ENCODE assay signal across 1 cellular context in the genomic region with DNA sequence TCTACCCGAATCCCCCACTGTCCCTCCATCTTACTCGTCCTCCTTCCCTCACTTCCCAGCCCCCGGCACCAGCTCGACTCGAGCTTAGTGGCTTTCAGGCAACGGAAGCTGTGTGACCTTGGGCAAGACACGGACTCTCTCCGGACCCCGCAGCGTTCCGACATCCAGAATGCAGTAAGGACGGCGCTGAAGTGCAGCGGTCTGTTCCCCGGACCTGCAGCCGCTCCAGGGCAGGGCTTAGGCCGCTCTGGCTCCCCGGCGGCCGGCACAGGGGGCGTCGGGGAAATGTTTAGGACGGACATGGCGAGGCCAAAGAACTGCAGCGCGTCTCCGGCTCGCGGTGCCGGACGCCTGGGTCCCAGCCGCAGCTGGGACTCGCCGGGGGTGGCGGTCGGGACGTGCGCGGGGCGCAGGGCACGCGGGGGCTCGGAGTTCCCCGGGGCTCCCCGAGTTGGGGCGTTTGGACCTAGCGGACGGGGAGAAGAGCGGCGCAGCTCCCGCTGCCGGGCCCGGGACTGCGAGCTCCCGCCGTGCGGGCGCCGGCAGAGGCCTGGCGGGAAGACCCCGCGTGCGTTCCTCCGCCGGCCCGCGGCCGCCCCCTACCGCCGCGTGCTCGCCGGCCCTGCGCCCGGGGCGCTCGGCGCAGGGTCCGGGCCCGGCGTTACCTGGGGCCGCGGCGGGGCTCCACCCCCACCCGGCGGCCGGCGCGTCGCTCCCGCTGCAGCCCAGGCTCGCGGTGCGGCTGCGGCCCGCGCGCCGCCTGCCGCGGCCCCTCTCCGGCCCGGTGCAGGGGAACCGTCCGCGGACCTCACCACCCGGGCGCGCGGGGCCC.
A peak's percentile ranks its signal among the peaks of the same experiment; 100 is the strongest.
TF ChIP-seq lines count a peak whose summit lies in the region.

No MANE protein-coding gene starts in this region.

TF ChIP-seq in HepG2, 621 proteins besides CTCF, POLR2A, EP300 and RAD21 (continued from another document and continues in another):
- TF ChIP-seq, protein P1, sequence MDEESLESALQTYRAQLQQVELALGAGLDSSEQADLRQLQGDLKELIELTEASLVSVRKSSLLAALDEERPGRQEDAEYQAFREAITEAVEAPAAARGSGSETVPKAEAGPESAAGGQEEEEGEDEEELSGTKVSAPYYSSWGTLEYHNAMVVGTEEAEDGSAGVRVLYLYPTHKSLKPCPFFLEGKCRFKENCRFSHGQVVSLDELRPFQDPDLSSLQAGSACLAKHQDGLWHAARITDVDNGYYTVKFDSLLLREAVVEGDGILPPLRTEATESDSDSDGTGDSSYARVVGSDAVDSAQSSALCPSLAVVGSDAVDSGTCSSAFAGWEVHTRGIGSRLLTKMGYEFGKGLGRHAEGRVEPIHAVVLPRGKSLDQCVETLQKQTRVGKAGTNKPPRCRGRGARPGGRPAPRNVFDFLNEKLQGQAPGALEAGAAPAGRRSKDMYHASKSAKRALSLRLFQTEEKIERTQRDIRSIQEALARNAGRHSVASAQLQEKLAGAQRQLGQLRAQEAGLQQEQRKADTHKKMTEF (CRISPR knock-in tag; IDR thresholded peaks at IDR 0.05) = peak; percentile 29; the same call in 1 of the 2 replicates
- TF ChIP-seq, protein P2, sequence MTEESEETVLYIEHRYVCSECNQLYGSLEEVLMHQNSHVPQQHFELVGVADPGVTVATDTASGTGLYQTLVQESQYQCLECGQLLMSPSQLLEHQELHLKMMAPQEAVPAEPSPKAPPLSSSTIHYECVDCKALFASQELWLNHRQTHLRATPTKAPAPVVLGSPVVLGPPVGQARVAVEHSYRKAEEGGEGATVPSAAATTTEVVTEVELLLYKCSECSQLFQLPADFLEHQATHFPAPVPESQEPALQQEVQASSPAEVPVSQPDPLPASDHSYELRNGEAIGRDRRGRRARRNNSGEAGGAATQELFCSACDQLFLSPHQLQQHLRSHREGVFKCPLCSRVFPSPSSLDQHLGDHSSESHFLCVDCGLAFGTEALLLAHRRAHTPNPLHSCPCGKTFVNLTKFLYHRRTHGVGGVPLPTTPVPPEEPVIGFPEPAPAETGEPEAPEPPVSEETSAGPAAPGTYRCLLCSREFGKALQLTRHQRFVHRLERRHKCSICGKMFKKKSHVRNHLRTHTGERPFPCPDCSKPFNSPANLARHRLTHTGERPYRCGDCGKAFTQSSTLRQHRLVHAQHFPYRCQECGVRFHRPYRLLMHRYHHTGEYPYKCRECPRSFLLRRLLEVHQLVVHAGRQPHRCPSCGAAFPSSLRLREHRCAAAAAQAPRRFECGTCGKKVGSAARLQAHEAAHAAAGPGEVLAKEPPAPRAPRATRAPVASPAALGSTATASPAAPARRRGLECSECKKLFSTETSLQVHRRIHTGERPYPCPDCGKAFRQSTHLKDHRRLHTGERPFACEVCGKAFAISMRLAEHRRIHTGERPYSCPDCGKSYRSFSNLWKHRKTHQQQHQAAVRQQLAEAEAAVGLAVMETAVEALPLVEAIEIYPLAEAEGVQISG (CRISPR knock-in tag; IDR thresholded peaks at IDR 0.05) = peak; percentile 17; the same call in 1 of the 2 replicates
- TF ChIP-seq, protein P3, sequence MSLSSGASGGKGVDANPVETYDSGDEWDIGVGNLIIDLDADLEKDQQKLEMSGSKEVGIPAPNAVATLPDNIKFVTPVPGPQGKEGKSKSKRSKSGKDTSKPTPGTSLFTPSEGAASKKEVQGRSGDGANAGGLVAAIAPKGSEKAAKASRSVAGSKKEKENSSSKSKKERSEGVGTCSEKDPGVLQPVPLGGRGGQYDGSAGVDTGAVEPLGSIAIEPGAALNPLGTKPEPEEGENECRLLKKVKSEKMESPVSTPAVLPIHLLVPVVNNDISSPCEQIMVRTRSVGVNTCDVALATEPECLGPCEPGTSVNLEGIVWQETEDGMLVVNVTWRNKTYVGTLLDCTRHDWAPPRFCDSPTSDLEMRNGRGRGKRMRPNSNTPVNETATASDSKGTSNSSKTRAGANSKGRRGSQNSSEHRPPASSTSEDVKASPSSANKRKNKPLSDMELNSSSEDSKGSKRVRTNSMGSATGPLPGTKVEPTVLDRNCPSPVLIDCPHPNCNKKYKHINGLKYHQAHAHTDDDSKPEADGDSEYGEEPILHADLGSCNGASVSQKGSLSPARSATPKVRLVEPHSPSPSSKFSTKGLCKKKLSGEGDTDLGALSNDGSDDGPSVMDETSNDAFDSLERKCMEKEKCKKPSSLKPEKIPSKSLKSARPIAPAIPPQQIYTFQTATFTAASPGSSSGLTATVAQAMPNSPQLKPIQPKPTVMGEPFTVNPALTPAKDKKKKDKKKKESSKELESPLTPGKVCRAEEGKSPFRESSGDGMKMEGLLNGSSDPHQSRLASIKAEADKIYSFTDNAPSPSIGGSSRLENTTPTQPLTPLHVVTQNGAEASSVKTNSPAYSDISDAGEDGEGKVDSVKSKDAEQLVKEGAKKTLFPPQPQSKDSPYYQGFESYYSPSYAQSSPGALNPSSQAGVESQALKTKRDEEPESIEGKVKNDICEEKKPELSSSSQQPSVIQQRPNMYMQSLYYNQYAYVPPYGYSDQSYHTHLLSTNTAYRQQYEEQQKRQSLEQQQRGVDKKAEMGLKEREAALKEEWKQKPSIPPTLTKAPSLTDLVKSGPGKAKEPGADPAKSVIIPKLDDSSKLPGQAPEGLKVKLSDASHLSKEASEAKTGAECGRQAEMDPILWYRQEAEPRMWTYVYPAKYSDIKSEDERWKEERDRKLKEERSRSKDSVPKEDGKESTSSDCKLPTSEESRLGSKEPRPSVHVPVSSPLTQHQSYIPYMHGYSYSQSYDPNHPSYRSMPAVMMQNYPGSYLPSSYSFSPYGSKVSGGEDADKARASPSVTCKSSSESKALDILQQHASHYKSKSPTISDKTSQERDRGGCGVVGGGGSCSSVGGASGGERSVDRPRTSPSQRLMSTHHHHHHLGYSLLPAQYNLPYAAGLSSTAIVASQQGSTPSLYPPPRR (CRISPR knock-in tag; IDR thresholded peaks at IDR 0.05; ENCODE audit: borderline replicate concordance) = no peak
- TF ChIP-seq YEATS4 (CRISPR knock-in tag; IDR thresholded peaks at IDR 0.05; ENCODE audit: borderline replicate concordance) (peak; percentile 64), GABPB1 (CRISPR knock-in tag; IDR thresholded peaks at IDR 0.05) (peak; percentile 30; the same call in 1 of the 2 replicates), ZNF891 (CRISPR knock-in tag; IDR thresholded peaks at IDR 0.05) (0 out of 2 replicates have a peak, but pooled peaks have one; percentile 19), REPIN1 (CRISPR knock-in tag; IDR thresholded peaks at IDR 0.05; ENCODE audit: borderline replicate concordance, low read depth) (no peak), PRMT3 (CRISPR knock-in tag; IDR thresholded peaks at IDR 0.05; ENCODE audit: borderline replicate concordance, low read depth) (no peak), KLF12 (CRISPR knock-in tag; IDR thresholded peaks at IDR 0.05; ENCODE audit: borderline replicate concordance) (0 out of 2 replicates have a peak, but pooled peaks have one; percentile 22), HNRNPLL (IDR thresholded peaks at IDR 0.05; ENCODE audit: low read depth, low read length, poor library complexity, severe bottlenecking) (peak; percentile 10), MEIS2 (CRISPR knock-in tag; IDR thresholded peaks at IDR 0.05) (0 out of 2 replicates have a peak, but pooled peaks have one; percentile 9), ZNF768 (CRISPR knock-in tag; IDR thresholded peaks at IDR 0.05) (peak; percentile 32; the same call in 1 of the 2 replicates), SIN3A (IDR thresholded peaks at IDR 0.05; ENCODE audit: borderline replicate concordance, low read depth, low read length) (peak; percentile 16; the same call in 1 of the 2 replicates), HDAC1 (CRISPR knock-in tag; IDR thresholded peaks at IDR 0.05) (peak; percentile 29; the same call in 1 of the 2 replicates), ZFY (CRISPR knock-in tag; IDR thresholded peaks at IDR 0.05) (peak; percentile 81), ZSCAN9 (CRISPR knock-in tag; IDR thresholded peaks at IDR 0.05; ENCODE audit: borderline replicate concordance) (no peak), HNRNPK (IDR thresholded peaks at IDR 0.05; ENCODE audit: low read depth, low read length, poor library complexity, severe bottlenecking) (peak; percentile 39), ZMYM4 (CRISPR knock-in tag; IDR thresholded peaks at IDR 0.05) (0 out of 2 replicates have a peak, but pooled peaks have one; percentile 18), SAFB2 (CRISPR knock-in tag; IDR thresholded peaks at IDR 0.05; ENCODE audit: borderline replicate concordance, low read depth) (peak; percentile 51; the same call in 1 of the 2 replicates), FOXC1 (CRISPR knock-in tag; IDR thresholded peaks at IDR 0.05; ENCODE audit: borderline replicate concordance) (0 out of 2 replicates have a peak, but pooled peaks have one; percentile 73), ZNF160 (CRISPR knock-in tag; IDR thresholded peaks at IDR 0.05) (0 out of 2 replicates have a peak, but pooled peaks have one; percentile 50)
- TF ChIP-seq, protein P4, sequence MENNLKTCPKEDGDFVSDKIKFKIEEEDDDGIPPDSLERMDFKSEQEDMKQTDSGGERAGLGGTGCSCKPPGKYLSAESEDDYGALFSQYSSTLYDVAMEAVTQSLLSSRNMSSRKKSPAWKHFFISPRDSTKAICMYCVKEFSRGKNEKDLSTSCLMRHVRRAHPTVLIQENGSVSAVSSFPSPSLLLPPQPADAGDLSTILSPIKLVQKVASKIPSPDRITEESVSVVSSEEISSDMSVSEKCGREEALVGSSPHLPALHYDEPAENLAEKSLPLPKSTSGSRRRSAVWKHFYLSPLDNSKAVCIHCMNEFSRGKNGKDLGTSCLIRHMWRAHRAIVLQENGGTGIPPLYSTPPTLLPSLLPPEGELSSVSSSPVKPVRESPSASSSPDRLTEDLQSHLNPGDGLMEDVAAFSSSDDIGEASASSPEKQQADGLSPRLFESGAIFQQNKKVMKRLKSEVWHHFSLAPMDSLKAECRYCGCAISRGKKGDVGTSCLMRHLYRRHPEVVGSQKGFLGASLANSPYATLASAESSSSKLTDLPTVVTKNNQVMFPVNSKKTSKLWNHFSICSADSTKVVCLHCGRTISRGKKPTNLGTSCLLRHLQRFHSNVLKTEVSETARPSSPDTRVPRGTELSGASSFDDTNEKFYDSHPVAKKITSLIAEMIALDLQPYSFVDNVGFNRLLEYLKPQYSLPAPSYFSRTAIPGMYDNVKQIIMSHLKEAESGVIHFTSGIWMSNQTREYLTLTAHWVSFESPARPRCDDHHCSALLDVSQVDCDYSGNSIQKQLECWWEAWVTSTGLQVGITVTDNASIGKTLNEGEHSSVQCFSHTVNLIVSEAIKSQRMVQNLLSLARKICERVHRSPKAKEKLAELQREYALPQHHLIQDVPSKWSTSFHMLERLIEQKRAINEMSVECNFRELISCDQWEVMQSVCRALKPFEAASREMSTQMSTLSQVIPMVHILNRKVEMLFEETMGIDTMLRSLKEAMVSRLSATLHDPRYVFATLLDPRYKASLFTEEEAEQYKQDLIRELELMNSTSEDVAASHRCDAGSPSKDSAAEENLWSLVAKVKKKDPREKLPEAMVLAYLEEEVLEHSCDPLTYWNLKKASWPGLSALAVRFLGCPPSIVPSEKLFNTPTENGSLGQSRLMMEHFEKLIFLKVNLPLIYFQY (CRISPR knock-in tag; IDR thresholded peaks at IDR 0.05; ENCODE audit: borderline replicate concordance) = no peak
- TF ChIP-seq, protein P5, sequence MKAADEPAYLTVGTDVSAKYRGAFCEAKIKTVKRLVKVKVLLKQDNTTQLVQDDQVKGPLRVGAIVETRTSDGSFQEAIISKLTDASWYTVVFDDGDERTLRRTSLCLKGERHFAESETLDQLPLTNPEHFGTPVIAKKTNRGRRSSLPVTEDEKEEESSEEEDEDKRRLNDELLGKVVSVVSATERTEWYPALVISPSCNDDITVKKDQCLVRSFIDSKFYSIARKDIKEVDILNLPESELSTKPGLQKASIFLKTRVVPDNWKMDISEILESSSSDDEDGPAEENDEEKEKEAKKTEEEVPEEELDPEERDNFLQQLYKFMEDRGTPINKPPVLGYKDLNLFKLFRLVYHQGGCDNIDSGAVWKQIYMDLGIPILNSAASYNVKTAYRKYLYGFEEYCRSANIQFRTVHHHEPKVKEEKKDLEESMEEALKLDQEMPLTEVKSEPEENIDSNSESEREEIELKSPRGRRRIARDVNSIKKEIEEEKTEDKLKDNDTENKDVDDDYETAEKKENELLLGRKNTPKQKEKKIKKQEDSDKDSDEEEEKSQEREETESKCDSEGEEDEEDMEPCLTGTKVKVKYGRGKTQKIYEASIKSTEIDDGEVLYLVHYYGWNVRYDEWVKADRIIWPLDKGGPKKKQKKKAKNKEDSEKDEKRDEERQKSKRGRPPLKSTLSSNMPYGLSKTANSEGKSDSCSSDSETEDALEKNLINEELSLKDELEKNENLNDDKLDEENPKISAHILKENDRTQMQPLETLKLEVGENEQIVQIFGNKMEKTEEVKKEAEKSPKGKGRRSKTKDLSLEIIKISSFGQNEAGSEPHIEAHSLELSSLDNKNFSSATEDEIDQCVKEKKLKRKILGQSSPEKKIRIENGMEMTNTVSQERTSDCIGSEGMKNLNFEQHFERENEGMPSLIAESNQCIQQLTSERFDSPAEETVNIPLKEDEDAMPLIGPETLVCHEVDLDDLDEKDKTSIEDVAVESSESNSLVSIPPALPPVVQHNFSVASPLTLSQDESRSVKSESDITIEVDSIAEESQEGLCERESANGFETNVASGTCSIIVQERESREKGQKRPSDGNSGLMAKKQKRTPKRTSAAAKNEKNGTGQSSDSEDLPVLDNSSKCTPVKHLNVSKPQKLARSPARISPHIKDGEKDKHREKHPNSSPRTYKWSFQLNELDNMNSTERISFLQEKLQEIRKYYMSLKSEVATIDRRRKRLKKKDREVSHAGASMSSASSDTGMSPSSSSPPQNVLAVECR (CRISPR knock-in tag; IDR thresholded peaks at IDR 0.05; ENCODE audit: borderline replicate concordance) = 0 out of 2 replicates have a peak, but pooled peaks have one; percentile 12
- TF ChIP-seq, protein P6, sequence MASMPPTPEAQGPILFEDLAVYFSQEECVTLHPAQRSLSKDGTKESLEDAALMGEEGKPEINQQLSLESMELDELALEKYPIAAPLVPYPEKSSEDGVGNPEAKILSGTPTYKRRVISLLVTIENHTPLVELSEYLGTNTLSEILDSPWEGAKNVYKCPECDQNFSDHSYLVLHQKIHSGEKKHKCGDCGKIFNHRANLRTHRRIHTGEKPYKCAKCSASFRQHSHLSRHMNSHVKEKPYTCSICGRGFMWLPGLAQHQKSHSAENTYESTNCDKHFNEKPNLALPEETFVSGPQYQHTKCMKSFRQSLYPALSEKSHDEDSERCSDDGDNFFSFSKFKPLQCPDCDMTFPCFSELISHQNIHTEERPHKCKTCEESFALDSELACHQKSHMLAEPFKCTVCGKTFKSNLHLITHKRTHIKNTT (CRISPR knock-in tag; IDR thresholded peaks at IDR 0.05) = no peak
- TF ChIP-seq, protein P7, sequence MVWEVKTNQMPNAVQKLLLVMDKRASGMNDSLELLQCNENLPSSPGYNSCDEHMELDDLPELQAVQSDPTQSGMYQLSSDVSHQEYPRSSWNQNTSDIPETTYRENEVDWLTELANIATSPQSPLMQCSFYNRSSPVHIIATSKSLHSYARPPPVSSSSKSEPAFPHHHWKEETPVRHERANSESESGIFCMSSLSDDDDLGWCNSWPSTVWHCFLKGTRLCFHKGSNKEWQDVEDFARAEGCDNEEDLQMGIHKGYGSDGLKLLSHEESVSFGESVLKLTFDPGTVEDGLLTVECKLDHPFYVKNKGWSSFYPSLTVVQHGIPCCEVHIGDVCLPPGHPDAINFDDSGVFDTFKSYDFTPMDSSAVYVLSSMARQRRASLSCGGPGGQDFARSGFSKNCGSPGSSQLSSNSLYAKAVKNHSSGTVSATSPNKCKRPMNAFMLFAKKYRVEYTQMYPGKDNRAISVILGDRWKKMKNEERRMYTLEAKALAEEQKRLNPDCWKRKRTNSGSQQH (CRISPR knock-in tag; IDR thresholded peaks at IDR 0.05; ENCODE audit: low read depth) = peak; percentile 7; the same call in 1 of the 2 replicates
